In genomic region chr4:187541666-187542065, GRCh38 we compare ENCODE assay signal across 17 cellular contexts.
DNase-seq lines count a peak whose midpoint lies in the region; ATAC-seq and TF ChIP-seq lines count a peak whose summit lies in the region.
"Had no signal": no experiment of that assay in that cellular context is flagged by ENCODE, and none has a peak within 500 bp of the region (broad histone marks: within the 10 kb centered on the region; RNA-seq: fewer than 3 reads in every experiment).

No MANE protein-coding gene starts in this region.

- peak; percentile 95 for DNase-seq in EH (ENCODE audit: low read depth)
- DNase-seq in HFFc6 = peak; percentile 46
- DNase-seq in SJSA1 (ENCODE audit: low read depth in 1 of 2, low spot score in 2 of 2) = peak in 1 of 2 experiments; percentile 55
- no peak for DNase-seq in NCI-H1048 (lab: John Stamatoyannopoulos, UW)
- DNase-seq in NCI-H1092 (lab: John Stamatoyannopoulos, UW) = no peak
- DNase-seq in tibial artery = no peak
- DNase-seq: C1 segment of cervical spinal cord, HCEC 1CT, KG1, NCI-H1105, NCI-H1694, NCI-H524, SHP77 treated with DMSO at 0.1 percent for 48 hours, T-helper 17 cell had no signal

- H3K36me3 Mint-ChIP-seq in HFFc6 (ENCODE audit: low read depth) = no peaks in the 10 kb centered on the region

- H3K4me2 ChIP-seq in skeletal muscle satellite cell (ENCODE audit: low read length) = peak overlapping the region; percentile 50

- H3K9me3 Mint-ChIP-seq in HFFc6 = no peaks in the 10 kb centered on the region

- TF ChIP-seq CTCF in HFFc6 (IDR thresholded peaks at IDR 0.05) (no peak), tibial artery (IDR thresholded peaks at IDR 0.05) (no peak)

- intact Hi-C loops in tibial artery (cut with DNase I; ENCODE audit: low total_unique reads) = loop anchor here (10.0 kb wide), 1 partner anchor 1563 kb away; no protein-coding TSS in a partner anchor

- H3K4me3 Mint-ChIP-seq in HFFc6 = peak overlapping the region; percentile 52
- H3K4me3 Mint-ChIP-seq: T-helper 17 cell had no signal

- no peaks in the 10 kb centered on the region for H3K36me3 ChIP-seq in SJSA1
- H3K36me3 ChIP-seq in skeletal muscle satellite cell (ENCODE audit: insufficient read depth, low read length) = no peaks in the 10 kb centered on the region
- H3K36me3 ChIP-seq in tibial artery = no peaks in the 10 kb centered on the region

- H3K9me3 ChIP-seq in SJSA1 (replicated peaks) = no peaks in the 10 kb centered on the region
- no peaks in the 10 kb centered on the region for H3K9me3 ChIP-seq in skeletal muscle satellite cell (replicated peaks; ENCODE audit: low read length)
- no peaks in the 10 kb centered on the region for H3K9me3 ChIP-seq in tibial artery

- peak overlapping the region; percentile 50 for H3K9ac ChIP-seq in skeletal muscle satellite cell (ENCODE audit: low read depth, low read length)

- H3K27ac ChIP-seq in SJSA1 (peak overlapping the region; percentile 54), tibial artery (no peak overlapping the region)

- H3K4me1 ChIP-seq in SJSA1 (replicated peaks) (peaks cover 19% of the 10 kb centered on the region), skeletal muscle satellite cell (ENCODE audit: control insufficient read depth, insufficient read depth, low read length) (peaks cover 22% of the 10 kb centered on the region), tibial artery (no peaks in the 10 kb centered on the region)

- peaks cover 38% of the 10 kb centered on the region for H3K4me1 Mint-ChIP-seq in HFFc6 (ENCODE audit: low read depth)
- H3K4me1 Mint-ChIP-seq: T-helper 17 cell had no signal

- peak overlapping the region; percentile 22 for H3K27ac Mint-ChIP-seq in HFFc6
- H3K27ac Mint-ChIP-seq: T-helper 17 cell had no signal

- ATAC-seq in HG02973 (IDR thresholded peaks at IDR 0.05; ENCODE audit: unreplicated experiment) = no peak
- ATAC-seq: HepG2, T-helper 17 cell had no signal

- no peaks in the 10 kb centered on the region for H3K27me3 ChIP-seq in SJSA1 (replicated peaks)
- no peaks in the 10 kb centered on the region for H3K27me3 ChIP-seq in skeletal muscle satellite cell (ENCODE audit: control insufficient read depth, insufficient read depth, low read length)
- H3K27me3 ChIP-seq in tibial artery = no peaks in the 10 kb centered on the region

- no peak overlapping the region for H3K4me3 ChIP-seq in SJSA1
- H3K4me3 ChIP-seq in skeletal muscle satellite cell (ENCODE audit: low read length) = peak overlapping the region; percentile 1
- no peak overlapping the region for H3K4me3 ChIP-seq in tibial artery

- no peaks in the 10 kb centered on the region for H3K27me3 Mint-ChIP-seq in HFFc6 (ENCODE audit: insufficient read depth)
- H3K27me3 Mint-ChIP-seq: T-helper 17 cell had no signal

Comparison
In these comparisons a context has a peak if more than half of its experiments do, and no peak if none do; other contexts are left out.
1. DNase-seq: peak in EH (single experiment) and HFFc6 (single experiment); none in NCI-H1048 (single experiment), NCI-H1092 (single experiment) and tibial artery (0 of 2).